ENCODE assay signal across 1 cellular context in the genomic region with DNA sequence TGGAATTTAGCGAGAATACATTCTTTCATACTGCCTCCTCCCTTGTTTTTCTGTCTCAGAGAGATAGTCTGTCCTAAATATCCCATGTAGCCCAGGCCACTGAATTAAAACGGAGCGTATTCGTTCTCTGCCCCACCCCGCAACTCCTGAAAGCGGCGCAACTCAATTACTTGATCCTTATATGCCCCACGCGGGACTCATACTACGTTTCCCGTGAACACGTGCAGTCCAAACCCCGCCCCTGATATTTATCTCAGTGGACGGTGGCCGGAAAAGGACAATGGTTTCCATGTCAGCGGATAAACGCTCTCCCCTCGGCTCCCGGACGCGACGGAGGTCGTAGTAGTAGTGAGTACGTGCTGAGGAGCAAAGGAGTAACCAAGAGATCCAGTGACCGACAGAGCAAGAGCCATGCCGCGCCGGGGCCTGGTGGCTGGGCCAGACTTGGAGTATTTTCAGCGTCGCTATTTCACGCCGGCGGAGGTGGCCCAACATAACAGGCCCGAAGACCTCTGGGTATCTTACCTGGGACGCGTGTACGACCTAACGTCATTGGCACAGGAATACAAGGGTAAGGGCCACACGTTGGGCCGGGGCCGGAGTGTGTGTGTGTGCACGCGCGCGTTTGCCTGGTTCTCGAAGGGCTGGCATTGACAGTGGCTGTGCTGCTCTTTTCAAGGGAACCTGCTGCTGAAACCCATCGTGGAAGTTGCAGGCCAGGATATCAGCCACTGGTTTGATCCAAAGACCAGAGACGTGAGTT.
TF ChIP-seq lines count a peak whose summit lies in the region.

A gene with protein sequence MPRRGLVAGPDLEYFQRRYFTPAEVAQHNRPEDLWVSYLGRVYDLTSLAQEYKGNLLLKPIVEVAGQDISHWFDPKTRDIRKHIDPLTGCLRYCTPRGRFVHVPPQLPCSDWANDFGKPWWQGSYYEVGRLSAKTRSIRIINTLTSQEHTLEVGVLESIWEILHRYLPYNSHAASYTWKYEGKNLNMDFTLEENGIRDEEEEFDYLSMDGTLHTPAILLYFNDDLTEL (plus strand): TSS at position 280 of the 763 bp plus-strand sequence. CDS start 132 bp downstream, at position 412.

TF ChIP-seq in HEK293, 187 proteins besides CTCF, POLR2A, EP300 and RAD21 (continued from another document and continues in another):
- TF ChIP-seq ZNF549 (tag by site-specific recombination; IDR thresholded peaks at IDR 0.05): no peak
- TF ChIP-seq ZNF266 (tag by site-specific recombination; IDR thresholded peaks at IDR 0.05; ENCODE audit: low read depth): no peak
- no peak for TF ChIP-seq ZNF311 (tag by site-specific recombination; IDR thresholded peaks at IDR 0.05; ENCODE audit: borderline replicate concordance)
- no peak for TF ChIP-seq ZSCAN16 (tag by site-specific recombination; IDR thresholded peaks at IDR 0.05)
- TF ChIP-seq, protein P1, sequence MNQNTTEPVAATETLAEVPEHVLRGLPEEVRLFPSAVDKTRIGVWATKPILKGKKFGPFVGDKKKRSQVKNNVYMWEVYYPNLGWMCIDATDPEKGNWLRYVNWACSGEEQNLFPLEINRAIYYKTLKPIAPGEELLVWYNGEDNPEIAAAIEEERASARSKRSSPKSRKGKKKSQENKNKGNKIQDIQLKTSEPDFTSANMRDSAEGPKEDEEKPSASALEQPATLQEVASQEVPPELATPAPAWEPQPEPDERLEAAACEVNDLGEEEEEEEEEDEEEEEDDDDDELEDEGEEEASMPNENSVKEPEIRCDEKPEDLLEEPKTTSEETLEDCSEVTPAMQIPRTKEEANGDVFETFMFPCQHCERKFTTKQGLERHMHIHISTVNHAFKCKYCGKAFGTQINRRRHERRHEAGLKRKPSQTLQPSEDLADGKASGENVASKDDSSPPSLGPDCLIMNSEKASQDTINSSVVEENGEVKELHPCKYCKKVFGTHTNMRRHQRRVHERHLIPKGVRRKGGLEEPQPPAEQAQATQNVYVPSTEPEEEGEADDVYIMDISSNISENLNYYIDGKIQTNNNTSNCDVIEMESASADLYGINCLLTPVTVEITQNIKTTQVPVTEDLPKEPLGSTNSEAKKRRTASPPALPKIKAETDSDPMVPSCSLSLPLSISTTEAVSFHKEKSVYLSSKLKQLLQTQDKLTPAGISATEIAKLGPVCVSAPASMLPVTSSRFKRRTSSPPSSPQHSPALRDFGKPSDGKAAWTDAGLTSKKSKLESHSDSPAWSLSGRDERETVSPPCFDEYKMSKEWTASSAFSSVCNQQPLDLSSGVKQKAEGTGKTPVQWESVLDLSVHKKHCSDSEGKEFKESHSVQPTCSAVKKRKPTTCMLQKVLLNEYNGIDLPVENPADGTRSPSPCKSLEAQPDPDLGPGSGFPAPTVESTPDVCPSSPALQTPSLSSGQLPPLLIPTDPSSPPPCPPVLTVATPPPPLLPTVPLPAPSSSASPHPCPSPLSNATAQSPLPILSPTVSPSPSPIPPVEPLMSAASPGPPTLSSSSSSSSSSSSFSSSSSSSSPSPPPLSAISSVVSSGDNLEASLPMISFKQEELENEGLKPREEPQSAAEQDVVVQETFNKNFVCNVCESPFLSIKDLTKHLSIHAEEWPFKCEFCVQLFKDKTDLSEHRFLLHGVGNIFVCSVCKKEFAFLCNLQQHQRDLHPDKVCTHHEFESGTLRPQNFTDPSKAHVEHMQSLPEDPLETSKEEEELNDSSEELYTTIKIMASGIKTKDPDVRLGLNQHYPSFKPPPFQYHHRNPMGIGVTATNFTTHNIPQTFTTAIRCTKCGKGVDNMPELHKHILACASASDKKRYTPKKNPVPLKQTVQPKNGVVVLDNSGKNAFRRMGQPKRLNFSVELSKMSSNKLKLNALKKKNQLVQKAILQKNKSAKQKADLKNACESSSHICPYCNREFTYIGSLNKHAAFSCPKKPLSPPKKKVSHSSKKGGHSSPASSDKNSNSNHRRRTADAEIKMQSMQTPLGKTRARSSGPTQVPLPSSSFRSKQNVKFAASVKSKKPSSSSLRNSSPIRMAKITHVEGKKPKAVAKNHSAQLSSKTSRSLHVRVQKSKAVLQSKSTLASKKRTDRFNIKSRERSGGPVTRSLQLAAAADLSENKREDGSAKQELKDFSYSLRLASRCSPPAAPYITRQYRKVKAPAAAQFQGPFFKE (tag by site-specific recombination; IDR thresholded peaks at IDR 0.05; ENCODE audit: borderline replicate concordance): no peak
- TF ChIP-seq ZNF792 (tag by site-specific recombination; IDR thresholded peaks at IDR 0.05): no peak
- TF ChIP-seq SCRT2 (tag by site-specific recombination; IDR thresholded peaks at IDR 0.05): peak; percentile 30; the same call in 1 of the 2 replicates
- no peak for TF ChIP-seq ZNF473 (tag by site-specific recombination; IDR thresholded peaks at IDR 0.05)
- TF ChIP-seq ZNF660 (tag by site-specific recombination; IDR thresholded peaks at IDR 0.05): peak; percentile 83
- TF ChIP-seq, protein P2, sequence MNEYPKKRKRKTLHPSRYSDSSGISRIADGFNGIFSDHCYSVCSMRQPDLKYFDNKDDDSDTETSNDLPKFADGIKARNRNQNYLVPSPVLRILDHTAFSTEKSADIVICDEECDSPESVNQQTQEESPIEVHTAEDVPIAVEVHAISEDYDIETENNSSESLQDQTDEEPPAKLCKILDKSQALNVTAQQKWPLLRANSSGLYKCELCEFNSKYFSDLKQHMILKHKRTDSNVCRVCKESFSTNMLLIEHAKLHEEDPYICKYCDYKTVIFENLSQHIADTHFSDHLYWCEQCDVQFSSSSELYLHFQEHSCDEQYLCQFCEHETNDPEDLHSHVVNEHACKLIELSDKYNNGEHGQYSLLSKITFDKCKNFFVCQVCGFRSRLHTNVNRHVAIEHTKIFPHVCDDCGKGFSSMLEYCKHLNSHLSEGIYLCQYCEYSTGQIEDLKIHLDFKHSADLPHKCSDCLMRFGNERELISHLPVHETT (tag by site-specific recombination; IDR thresholded peaks at IDR 0.05): peak; percentile 32; the same call in 1 of the 2 replicates
- TF ChIP-seq ZNF23 (tag by site-specific recombination; IDR thresholded peaks at IDR 0.05; ENCODE audit: borderline replicate concordance): no peak
- no peak for TF ChIP-seq ZNF302 (tag by site-specific recombination; IDR thresholded peaks at IDR 0.05; ENCODE audit: low read depth)
- TF ChIP-seq HIC1 (tag by site-specific recombination; IDR thresholded peaks at IDR 0.05): no peak
- TF ChIP-seq EGR2 (tag by site-specific recombination; IDR thresholded peaks at IDR 0.05; ENCODE audit: low read depth): no peak
- TF ChIP-seq ZBTB1 (tag by site-specific recombination; IDR thresholded peaks at IDR 0.05): no peak
- no peak for TF ChIP-seq TSHZ1 (tag by site-specific recombination; IDR thresholded peaks at IDR 0.05; ENCODE audit: borderline replicate concordance)
- TF ChIP-seq ZNF670 (tag by site-specific recombination; IDR thresholded peaks at IDR 0.05; ENCODE audit: low read depth): no peak
- peak; percentile 95 for TF ChIP-seq ZNF76 (tag by site-specific recombination; IDR thresholded peaks at IDR 0.05; ENCODE audit: borderline replicate concordance, low read depth)
- TF ChIP-seq ZNF707 (tag by site-specific recombination; IDR thresholded peaks at IDR 0.05): no peak
- no peak for TF ChIP-seq ZNF140 (tag by site-specific recombination; IDR thresholded peaks at IDR 0.05)
- TF ChIP-seq ATF2 (tag by site-specific recombination; IDR thresholded peaks at IDR 0.05; ENCODE audit: low read depth): no peak
- TF ChIP-seq ZNF19 (tag by site-specific recombination; IDR thresholded peaks at IDR 0.05; ENCODE audit: low read depth): no peak
- TF ChIP-seq IKZF3 (tag by site-specific recombination; IDR thresholded peaks at IDR 0.05): no peak
- TF ChIP-seq FEZF1 (tag by site-specific recombination; IDR thresholded peaks at IDR 0.05): peak; percentile 63; the same call in 1 of the 2 replicates
- no peak for TF ChIP-seq ZNF404 (tag by site-specific recombination; IDR thresholded peaks at IDR 0.05)
- TF ChIP-seq ZNF157 (tag by site-specific recombination; IDR thresholded peaks at IDR 0.05): no peak
- TF ChIP-seq WT1 (tag by site-specific recombination; IDR thresholded peaks at IDR 0.05): 0 out of 2 replicates have a peak, but pooled peaks have one; percentile 30
- peak; percentile 67 for TF ChIP-seq KLF10 (tag by site-specific recombination; IDR thresholded peaks at IDR 0.05)
- no peak for TF ChIP-seq ZNF433 (tag by site-specific recombination; IDR thresholded peaks at IDR 0.05; ENCODE audit: low read depth)
- no peak for TF ChIP-seq TRIM28 (IDR thresholded peaks at IDR 0.05; ENCODE audit: borderline replicate concordance, low read length)
- 0 out of 2 replicates have a peak, but pooled peaks have one; percentile 32 for TF ChIP-seq ZNF629 (tag by site-specific recombination; IDR thresholded peaks at IDR 0.05)
- TF ChIP-seq ZBTB49 (tag by site-specific recombination; IDR thresholded peaks at IDR 0.05; ENCODE audit: low read depth): no peak
- TF ChIP-seq, protein P3, sequence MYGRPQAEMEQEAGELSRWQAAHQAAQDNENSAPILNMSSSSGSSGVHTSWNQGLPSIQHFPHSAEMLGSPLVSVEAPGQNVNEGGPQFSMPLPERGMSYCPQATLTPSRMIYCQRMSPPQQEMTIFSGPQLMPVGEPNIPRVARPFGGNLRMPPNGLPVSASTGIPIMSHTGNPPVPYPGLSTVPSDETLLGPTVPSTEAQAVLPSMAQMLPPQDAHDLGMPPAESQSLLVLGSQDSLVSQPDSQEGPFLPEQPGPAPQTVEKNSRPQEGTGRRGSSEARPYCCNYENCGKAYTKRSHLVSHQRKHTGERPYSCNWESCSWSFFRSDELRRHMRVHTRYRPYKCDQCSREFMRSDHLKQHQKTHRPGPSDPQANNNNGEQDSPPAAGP (tag by site-specific recombination; IDR thresholded peaks at IDR 0.05): peak; percentile 24; the same call in 1 of the 2 replicates
- no peak for TF ChIP-seq ZBTB7A (tag by site-specific recombination; IDR thresholded peaks at IDR 0.05; ENCODE audit: low read depth)
- no peak for TF ChIP-seq ZNF223 (tag by site-specific recombination; IDR thresholded peaks at IDR 0.05)
- TF ChIP-seq ZNF239 (tag by site-specific recombination; IDR thresholded peaks at IDR 0.05): no peak
- TF ChIP-seq ZNF555 (tag by site-specific recombination; conservative IDR thresholded peaks at IDR 0.05): no peak
- TF ChIP-seq ZNF426 (tag by site-specific recombination; IDR thresholded peaks at IDR 0.05): no peak
